Comparison of ENCODE assay signal across 8 cellular contexts in the genomic region with DNA sequence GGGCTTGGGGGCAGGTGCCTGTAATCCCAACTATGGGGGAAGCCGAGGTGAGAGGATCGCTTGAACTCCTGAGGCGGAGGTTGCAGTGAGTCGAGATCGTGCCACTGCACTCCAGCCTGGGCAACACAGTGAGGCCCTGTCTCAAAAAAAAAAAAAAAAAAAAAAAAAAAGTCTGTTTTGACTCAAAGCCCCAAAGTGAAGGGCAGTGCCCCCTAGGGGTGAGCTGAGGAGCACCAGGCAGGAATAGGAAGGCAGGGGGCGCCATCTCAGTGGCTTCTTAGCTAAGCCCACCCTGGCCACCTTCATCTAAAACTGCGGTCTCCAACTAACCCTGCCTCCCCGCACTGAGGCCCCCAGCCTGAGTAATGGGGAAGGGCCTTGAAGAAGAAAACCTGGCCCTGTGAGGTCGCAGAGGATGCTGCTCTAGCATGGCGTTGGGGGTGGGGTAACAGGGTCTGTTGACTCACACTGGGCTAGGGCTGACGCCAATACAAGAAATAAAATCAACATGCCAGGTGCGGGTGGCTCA. TPM values are rescaled to one million over a fixed set of nuclear protein-coding genes. Genes with fewer than 3 reads are reported as not detected.
DNase-seq lines count a peak whose midpoint lies in the region; ATAC-seq, FAIRE-seq and TF ChIP-seq lines count a peak whose summit lies in the region.

No MANE protein-coding gene starts in this region.

- no peak overlapping the region for H2AFZ ChIP-seq in KMS-11 (ENCODE audit: low read depth)

- H3K4me2 ChIP-seq in KMS-11, result no peak overlapping the region; the same call in 1 of the 2 replicates

- no peaks in the 10 kb centered on the region for H3K9me3 Mint-ChIP-seq in activated CD4-positive, alpha-beta memory T cell treated with anti-CD3 and anti-CD28 coated beads for 36 hours

- H3K36me3 ChIP-seq in KMS-11 (ENCODE audit: insufficient read depth), result no peaks in the 10 kb centered on the region

- H3K27me3 Mint-ChIP-seq in activated CD4-positive, alpha-beta memory T cell treated with anti-CD3 and anti-CD28 coated beads for 36 hours, result peaks cover 1% of the 10 kb centered on the region

- H3K36me3 Mint-ChIP-seq in activated CD4-positive, alpha-beta memory T cell treated with anti-CD3 and anti-CD28 coated beads for 36 hours, result no peaks in the 10 kb centered on the region

- CTCF ChIA-PET in activated CD4-positive, alpha-beta memory T cell treated with anti-CD3 and anti-CD28 coated beads for 36 hours (lab: Charles Lee), result interaction anchor here (0.6 to 5.6 kb wide), 14 partner anchors 8 to 417 kb away, joined by 3 to 24 read pairs (median 6); partner anchors contain the start of gene PODXL

- peak; percentile 80 for TF ChIP-seq CTCF in D721Med (IDR thresholded peaks at IDR 0.05; ENCODE audit: insufficient read depth, missing control alignments)
- peak; percentile 93 for TF ChIP-seq CTCF in KMS-11 (conservative IDR thresholded peaks at IDR 0.05; ENCODE audit: low read depth, low read length)
- TF ChIP-seq CTCF in foreskin keratinocyte (conservative IDR thresholded peaks at IDR 0.05), result peak; percentile 73

- H3K27ac ChIP-seq in KMS-11 (no peak overlapping the region), foreskin keratinocyte (no peak overlapping the region)

- POLR2A ChIA-PET in activated CD4-positive, alpha-beta memory T cell treated with anti-CD3 and anti-CD28 coated beads for 36 hours (lab: Charles Lee), result no interaction called here

- no peak overlapping the region for H3K4me3 Mint-ChIP-seq in activated CD4-positive, alpha-beta memory T cell treated with anti-CD3 and anti-CD28 coated beads for 36 hours

- H3K4me1 Mint-ChIP-seq in activated CD4-positive, alpha-beta memory T cell treated with anti-CD3 and anti-CD28 coated beads for 36 hours (ENCODE audit: low read depth), result no peaks in the 10 kb centered on the region

- H4K20me1 ChIP-seq in KMS-11 (ENCODE audit: insufficient read depth), result no peaks in the 10 kb centered on the region

- no peaks in the 10 kb centered on the region for H3K79me2 ChIP-seq in KMS-11 (ENCODE audit: insufficient read depth, low read depth)

- DNase-seq in D721Med (ENCODE audit: insufficient read length, low spot score) (no peak), foreskin keratinocyte (no peak), NCI-H526 treated with DMSO at 0.1 percent for 48 hours (lab: John Stamatoyannopoulos, UW) (no peak), HPDE6-E6E7 (ENCODE audit: extremely low spot score) (no peak)
- DNase-seq in activated CD4-positive, alpha-beta memory T cell treated with anti-CD3 and anti-CD28 coated beads for 36 hours, result peak; percentile 73
- peak; percentile 45 for DNase-seq in stimulated activated CD4-positive, alpha-beta T cell treated with anti-CD3 and anti-CD28 coated beads, Interleukin-4, amount 100 ng/mL, for 24 hours

- intact Hi-C loops in activated CD4-positive, alpha-beta memory T cell treated with anti-CD3 and anti-CD28 coated beads for 36 hours (cut with micrococcal nuclease), result loop anchor here (5.0 kb wide), 1 partner anchor 39 kb away; no protein-coding TSS in a partner anchor

- no peak for FAIRE-seq in D721Med (lab: Jason Lieb, UNC)

- no peaks in the 10 kb centered on the region for H3K27me3 ChIP-seq in KMS-11 (ENCODE audit: insufficient read depth, low read depth)
- H3K27me3 ChIP-seq in foreskin keratinocyte, result peaks cover 4% of the 10 kb centered on the region

- no peak overlapping the region for H3K9ac ChIP-seq in KMS-11

- H3K4me1 ChIP-seq in KMS-11 (ENCODE audit: low read depth, poor library complexity, severe bottlenecking) (peaks cover 19% of the 10 kb centered on the region), foreskin keratinocyte (no peaks in the 10 kb centered on the region)

- no peak overlapping the region for H3K27ac Mint-ChIP-seq in activated CD4-positive, alpha-beta memory T cell treated with anti-CD3 and anti-CD28 coated beads for 36 hours

- ATAC-seq in foreskin keratinocyte (peak; percentile 24), GM18909 (IDR thresholded peaks at IDR 0.05; ENCODE audit: poor library complexity, unreplicated experiment) (no peak)

- H3K4me3 ChIP-seq in KMS-11 (IDR thresholded peaks at IDR 0.05; ENCODE audit: insufficient read depth, low read depth, low read length), result no peak overlapping the region

RNA-seq across cellular contexts. Expression of gene PODXL, which starts 9.8 kb away (rescaled TPM):
- 1 to 10 TPM in 1 of 2 experiments, under 1 TPM in 1; 0.62 to 1.3 TPM for total RNA-seq in activated CD4-positive, alpha-beta memory T cell treated with anti-CD3 and anti-CD28 coated beads for 36 hours
- total RNA-seq in foreskin keratinocyte, result 0.53 and 2.3 TPM in 2 replicates
- 0.17 and 0.72 TPM in 2 replicates for polyA plus RNA-seq in foreskin keratinocyte

Comparison
In these comparisons a context has a peak if more than half of its experiments do, and no peak if none do; other contexts are left out.
1. DNase-seq: peak in activated CD4-positive, alpha-beta memory T cell treated with anti-CD3 and anti-CD28 coated beads for 36 hours (single experiment) and stimulated activated CD4-positive, alpha-beta T cell treated with anti-CD3 and anti-CD28 coated beads, Interleukin-4, amount 100 ng/mL, for 24 hours (single experiment); none in D721Med (single experiment), foreskin keratinocyte (0 of 2), NCI-H526 treated with DMSO at 0.1 percent for 48 hours (single experiment) and HPDE6-E6E7 (single experiment).
2. Peak in every context shown above with its lines, with median percentiles within 50 percentile points of each other: CTCF ChIP-seq.